In the genomic region with DNA sequence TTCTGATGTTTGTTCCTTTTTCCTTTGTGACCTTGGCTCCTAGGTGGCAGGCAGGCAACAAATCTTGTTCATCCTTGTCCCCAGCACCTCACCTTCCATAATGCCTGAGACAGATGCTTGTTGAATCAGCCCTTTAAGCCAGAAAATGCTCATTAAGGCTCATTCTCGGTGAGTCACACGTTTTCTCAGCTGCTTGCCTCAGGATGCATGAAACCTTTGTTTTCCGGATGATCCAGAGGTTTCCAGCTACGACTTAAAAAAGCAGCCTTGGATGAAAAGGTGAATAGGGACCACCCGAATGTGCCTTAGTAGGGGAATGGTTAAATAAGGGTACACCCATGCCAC, we compare ENCODE assay signal across 2 cellular contexts.
TF ChIP-seq lines count a peak whose summit lies in the region.

No MANE protein-coding gene starts in this region.

TF ChIP-seq in SK-N-SH, 30 proteins besides CTCF, POLR2A, EP300 and RAD21:
- no peak for TF ChIP-seq TEAD4 (IDR thresholded peaks at IDR 0.05; ENCODE audit: borderline replicate concordance, insufficient read depth)
- no peak for TF ChIP-seq SIN3A (IDR thresholded peaks at IDR 0.05; ENCODE audit: borderline replicate concordance, low read depth, low read length)
- TF ChIP-seq, protein P1, sequence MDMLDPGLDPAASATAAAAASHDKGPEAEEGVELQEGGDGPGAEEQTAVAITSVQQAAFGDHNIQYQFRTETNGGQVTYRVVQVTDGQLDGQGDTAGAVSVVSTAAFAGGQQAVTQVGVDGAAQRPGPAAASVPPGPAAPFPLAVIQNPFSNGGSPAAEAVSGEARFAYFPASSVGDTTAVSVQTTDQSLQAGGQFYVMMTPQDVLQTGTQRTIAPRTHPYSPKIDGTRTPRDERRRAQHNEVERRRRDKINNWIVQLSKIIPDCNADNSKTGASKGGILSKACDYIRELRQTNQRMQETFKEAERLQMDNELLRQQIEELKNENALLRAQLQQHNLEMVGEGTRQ (IDR thresholded peaks at IDR 0.05; ENCODE audit: borderline replicate concordance, low read depth, low read length): no peak
- no peak for TF ChIP-seq GATA2 (CRISPR knock-in tag; IDR thresholded peaks at IDR 0.05)
- TF ChIP-seq, protein P2, sequence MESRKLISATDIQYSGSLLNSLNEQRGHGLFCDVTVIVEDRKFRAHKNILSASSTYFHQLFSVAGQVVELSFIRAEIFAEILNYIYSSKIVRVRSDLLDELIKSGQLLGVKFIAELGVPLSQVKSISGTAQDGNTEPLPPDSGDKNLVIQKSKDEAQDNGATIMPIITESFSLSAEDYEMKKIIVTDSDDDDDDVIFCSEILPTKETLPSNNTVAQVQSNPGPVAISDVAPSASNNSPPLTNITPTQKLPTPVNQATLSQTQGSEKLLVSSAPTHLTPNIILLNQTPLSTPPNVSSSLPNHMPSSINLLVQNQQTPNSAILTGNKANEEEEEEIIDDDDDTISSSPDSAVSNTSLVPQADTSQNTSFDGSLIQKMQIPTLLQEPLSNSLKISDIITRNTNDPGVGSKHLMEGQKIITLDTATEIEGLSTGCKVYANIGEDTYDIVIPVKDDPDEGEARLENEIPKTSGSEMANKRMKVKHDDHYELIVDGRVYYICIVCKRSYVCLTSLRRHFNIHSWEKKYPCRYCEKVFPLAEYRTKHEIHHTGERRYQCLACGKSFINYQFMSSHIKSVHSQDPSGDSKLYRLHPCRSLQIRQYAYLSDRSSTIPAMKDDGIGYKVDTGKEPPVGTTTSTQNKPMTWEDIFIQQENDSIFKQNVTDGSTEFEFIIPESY (IDR thresholded peaks at IDR 0.05; ENCODE audit: borderline replicate concordance, low read depth): no peak
- TF ChIP-seq, protein P3, sequence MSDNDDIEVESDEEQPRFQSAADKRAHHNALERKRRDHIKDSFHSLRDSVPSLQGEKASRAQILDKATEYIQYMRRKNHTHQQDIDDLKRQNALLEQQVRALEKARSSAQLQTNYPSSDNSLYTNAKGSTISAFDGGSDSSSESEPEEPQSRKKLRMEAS (IDR thresholded peaks at IDR 0.05; ENCODE audit: low read depth): no peak
- peak; percentile 25; the same call in 1 of the 2 replicates for TF ChIP-seq TCF12 (IDR thresholded peaks at IDR 0.05)
- TF ChIP-seq, protein P4, sequence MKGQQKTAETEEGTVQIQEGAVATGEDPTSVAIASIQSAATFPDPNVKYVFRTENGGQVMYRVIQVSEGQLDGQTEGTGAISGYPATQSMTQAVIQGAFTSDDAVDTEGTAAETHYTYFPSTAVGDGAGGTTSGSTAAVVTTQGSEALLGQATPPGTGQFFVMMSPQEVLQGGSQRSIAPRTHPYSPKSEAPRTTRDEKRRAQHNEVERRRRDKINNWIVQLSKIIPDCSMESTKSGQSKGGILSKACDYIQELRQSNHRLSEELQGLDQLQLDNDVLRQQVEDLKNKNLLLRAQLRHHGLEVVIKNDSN (IDR thresholded peaks at IDR 0.05; ENCODE audit: borderline replicate concordance, low read depth): no peak

TF ChIP-seq in SK-N-SH treated with all-trans-retinoic acid at 6 μM for 48 hours, 23 proteins besides CTCF, POLR2A, EP300 and RAD21:
- TF ChIP-seq BACH2 (CRISPR knock-in tag; IDR thresholded peaks at IDR 0.05; ENCODE audit: borderline replicate concordance): no peak
- no peak for TF ChIP-seq SNAI2 (CRISPR knock-in tag; IDR thresholded peaks at IDR 0.05)
- TF ChIP-seq OSR1 (CRISPR knock-in tag; IDR thresholded peaks at IDR 0.05): no peak
- TF ChIP-seq ZC3H10 (CRISPR knock-in tag; IDR thresholded peaks at IDR 0.05): no peak
- no peak for TF ChIP-seq PPARA (CRISPR knock-in tag; IDR thresholded peaks at IDR 0.05; ENCODE audit: borderline replicate concordance)
- TF ChIP-seq, protein P5, sequence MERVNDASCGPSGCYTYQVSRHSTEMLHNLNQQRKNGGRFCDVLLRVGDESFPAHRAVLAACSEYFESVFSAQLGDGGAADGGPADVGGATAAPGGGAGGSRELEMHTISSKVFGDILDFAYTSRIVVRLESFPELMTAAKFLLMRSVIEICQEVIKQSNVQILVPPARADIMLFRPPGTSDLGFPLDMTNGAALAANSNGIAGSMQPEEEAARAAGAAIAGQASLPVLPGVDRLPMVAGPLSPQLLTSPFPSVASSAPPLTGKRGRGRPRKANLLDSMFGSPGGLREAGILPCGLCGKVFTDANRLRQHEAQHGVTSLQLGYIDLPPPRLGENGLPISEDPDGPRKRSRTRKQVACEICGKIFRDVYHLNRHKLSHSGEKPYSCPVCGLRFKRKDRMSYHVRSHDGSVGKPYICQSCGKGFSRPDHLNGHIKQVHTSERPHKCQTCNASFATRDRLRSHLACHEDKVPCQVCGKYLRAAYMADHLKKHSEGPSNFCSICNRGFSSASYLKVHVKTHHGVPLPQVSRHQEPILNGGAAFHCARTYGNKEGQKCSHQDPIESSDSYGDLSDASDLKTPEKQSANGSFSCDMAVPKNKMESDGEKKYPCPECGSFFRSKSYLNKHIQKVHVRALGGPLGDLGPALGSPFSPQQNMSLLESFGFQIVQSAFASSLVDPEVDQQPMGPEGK (CRISPR knock-in tag; IDR thresholded peaks at IDR 0.05; ENCODE audit: borderline replicate concordance): no peak
- TF ChIP-seq, protein P6, sequence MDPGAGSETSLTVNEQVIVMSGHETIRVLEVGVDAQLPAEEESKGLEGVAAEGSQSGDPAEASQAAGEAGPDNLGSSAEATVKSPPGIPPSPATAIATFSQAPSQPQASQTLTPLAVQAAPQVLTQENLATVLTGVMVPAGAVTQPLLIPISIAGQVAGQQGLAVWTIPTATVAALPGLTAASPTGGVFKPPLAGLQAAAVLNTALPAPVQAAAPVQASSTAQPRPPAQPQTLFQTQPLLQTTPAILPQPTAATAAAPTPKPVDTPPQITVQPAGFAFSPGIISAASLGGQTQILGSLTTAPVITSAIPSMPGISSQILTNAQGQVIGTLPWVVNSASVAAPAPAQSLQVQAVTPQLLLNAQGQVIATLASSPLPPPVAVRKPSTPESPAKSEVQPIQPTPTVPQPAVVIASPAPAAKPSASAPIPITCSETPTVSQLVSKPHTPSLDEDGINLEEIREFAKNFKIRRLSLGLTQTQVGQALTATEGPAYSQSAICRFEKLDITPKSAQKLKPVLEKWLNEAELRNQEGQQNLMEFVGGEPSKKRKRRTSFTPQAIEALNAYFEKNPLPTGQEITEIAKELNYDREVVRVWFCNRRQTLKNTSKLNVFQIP (CRISPR knock-in tag; IDR thresholded peaks at IDR 0.05; ENCODE audit: borderline replicate concordance, low read depth): no peak
- TF ChIP-seq TCF4 (CRISPR knock-in tag; IDR thresholded peaks at IDR 0.05; ENCODE audit: borderline replicate concordance): no peak
- TF ChIP-seq, protein P7, sequence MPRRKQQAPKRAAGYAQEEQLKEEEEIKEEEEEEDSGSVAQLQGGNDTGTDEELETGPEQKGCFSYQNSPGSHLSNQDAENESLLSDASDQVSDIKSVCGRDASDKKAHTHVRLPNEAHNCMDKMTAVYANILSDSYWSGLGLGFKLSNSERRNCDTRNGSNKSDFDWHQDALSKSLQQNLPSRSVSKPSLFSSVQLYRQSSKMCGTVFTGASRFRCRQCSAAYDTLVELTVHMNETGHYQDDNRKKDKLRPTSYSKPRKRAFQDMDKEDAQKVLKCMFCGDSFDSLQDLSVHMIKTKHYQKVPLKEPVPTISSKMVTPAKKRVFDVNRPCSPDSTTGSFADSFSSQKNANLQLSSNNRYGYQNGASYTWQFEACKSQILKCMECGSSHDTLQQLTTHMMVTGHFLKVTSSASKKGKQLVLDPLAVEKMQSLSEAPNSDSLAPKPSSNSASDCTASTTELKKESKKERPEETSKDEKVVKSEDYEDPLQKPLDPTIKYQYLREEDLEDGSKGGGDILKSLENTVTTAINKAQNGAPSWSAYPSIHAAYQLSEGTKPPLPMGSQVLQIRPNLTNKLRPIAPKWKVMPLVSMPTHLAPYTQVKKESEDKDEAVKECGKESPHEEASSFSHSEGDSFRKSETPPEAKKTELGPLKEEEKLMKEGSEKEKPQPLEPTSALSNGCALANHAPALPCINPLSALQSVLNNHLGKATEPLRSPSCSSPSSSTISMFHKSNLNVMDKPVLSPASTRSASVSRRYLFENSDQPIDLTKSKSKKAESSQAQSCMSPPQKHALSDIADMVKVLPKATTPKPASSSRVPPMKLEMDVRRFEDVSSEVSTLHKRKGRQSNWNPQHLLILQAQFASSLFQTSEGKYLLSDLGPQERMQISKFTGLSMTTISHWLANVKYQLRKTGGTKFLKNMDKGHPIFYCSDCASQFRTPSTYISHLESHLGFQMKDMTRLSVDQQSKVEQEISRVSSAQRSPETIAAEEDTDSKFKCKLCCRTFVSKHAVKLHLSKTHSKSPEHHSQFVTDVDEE (CRISPR knock-in tag; IDR thresholded peaks at IDR 0.05): no peak
- TF ChIP-seq ESRRG (CRISPR knock-in tag; IDR thresholded peaks at IDR 0.05): no peak
- no peak for TF ChIP-seq ZFP30 (CRISPR knock-in tag; IDR thresholded peaks at IDR 0.05)
- no peak for TF ChIP-seq ZNF565 (CRISPR knock-in tag; conservative IDR thresholded peaks at IDR 0.05; ENCODE audit: low read depth)
- TF ChIP-seq CSDC2 (CRISPR knock-in tag; IDR thresholded peaks at IDR 0.05): no peak
- TF ChIP-seq ZNF70 (CRISPR knock-in tag; IDR thresholded peaks at IDR 0.05): no peak
- TF ChIP-seq, protein P8, sequence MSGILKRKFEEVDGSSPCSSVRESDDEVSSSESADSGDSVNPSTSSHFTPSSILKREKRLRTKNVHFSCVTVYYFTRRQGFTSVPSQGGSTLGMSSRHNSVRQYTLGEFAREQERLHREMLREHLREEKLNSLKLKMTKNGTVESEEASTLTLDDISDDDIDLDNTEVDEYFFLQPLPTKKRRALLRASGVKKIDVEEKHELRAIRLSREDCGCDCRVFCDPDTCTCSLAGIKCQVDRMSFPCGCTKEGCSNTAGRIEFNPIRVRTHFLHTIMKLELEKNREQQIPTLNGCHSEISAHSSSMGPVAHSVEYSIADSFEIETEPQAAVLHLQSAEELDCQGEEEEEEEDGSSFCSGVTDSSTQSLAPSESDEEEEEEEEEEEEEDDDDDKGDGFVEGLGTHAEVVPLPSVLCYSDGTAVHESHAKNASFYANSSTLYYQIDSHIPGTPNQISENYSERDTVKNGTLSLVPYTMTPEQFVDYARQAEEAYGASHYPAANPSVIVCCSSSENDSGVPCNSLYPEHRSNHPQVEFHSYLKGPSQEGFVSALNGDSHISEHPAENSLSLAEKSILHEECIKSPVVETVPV (CRISPR knock-in tag; IDR thresholded peaks at IDR 0.05): no peak
- TF ChIP-seq, protein P9, sequence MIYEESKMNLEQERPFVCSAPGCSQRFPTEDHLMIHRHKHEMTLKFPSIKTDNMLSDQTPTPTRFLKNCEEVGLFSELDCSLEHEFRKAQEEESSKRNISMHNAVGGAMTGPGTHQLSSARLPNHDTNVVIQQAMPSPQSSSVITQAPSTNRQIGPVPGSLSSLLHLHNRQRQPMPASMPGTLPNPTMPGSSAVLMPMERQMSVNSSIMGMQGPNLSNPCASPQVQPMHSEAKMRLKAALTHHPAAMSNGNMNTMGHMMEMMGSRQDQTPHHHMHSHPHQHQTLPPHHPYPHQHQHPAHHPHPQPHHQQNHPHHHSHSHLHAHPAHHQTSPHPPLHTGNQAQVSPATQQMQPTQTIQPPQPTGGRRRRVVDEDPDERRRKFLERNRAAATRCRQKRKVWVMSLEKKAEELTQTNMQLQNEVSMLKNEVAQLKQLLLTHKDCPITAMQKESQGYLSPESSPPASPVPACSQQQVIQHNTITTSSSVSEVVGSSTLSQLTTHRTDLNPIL (CRISPR knock-in tag; IDR thresholded peaks at IDR 0.05; ENCODE audit: low read depth): no peak
- TF ChIP-seq ISL1 (CRISPR knock-in tag; IDR thresholded peaks at IDR 0.05): no peak
- no peak for TF ChIP-seq ZNF8 (CRISPR knock-in tag; IDR thresholded peaks at IDR 0.05)
- no peak for TF ChIP-seq ZFP3 (CRISPR knock-in tag; IDR thresholded peaks at IDR 0.05)
